9 cellular contexts compared by ENCODE assay signal in genomic region chr19:6482343-6482686, GRCh38. TPM values are rescaled to one million over a fixed set of nuclear protein-coding genes. Genes with fewer than 3 reads are reported as not detected.
DNase-seq lines count a peak whose midpoint lies in the region; ATAC-seq, FAIRE-seq and TF ChIP-seq lines count a peak whose summit lies in the region.
"Had no signal": no experiment of that assay in that cellular context is flagged by ENCODE, and none has a peak within 500 bp of the region (broad histone marks: within the 10 kb centered on the region; RNA-seq: fewer than 3 reads in every experiment).

No MANE protein-coding gene starts in this region.

- H3K4me1 ChIP-seq in K562 (replicated peaks in 1 of 2; ENCODE audit: control insufficient read depth in 2 of 2, insufficient read depth in 2 of 2, low read length in 2 of 2) (peaks cover 0 to 14% of the 10 kb centered on the region in 2 experiments; a peak in 4 of 5 replicates), thymus (ENCODE audit: control insufficient read depth, insufficient read depth, low read length) (peaks cover 3% of the 10 kb centered on the region)

- intact Hi-C loops in K562 (cut with micrococcal nuclease), result no loop called here

- H3K27ac ChIP-seq in K562 (ENCODE audit: extremely low read depth, low read depth, low read length), result no peak overlapping the region
- H3K27ac ChIP-seq in thymus (ENCODE audit: low read depth), result peak overlapping the region; percentile 74

- no peaks in the 10 kb centered on the region for H3K9me3 Mint-ChIP-seq in activated T-cell treated with anti-CD3 and anti-CD28 coated beads, Interleukin-2, amount 50 U/mL, for 4 hours
- H3K9me3 Mint-ChIP-seq: type B pancreatic cell had no signal

- peak in 1 of 2 donors; percentile 19 for ATAC-seq in activated T-cell treated with anti-CD3 and anti-CD28 coated beads, Interleukin-2, amount 50 U/mL, for 4 hours
- no peak for ATAC-seq in K562

- BruUV-seq in K562 (replicated peaks; lab: Mats Ljungman, UMichigan), result no TSS peak

- no peak for DNase-seq in activated T-cell treated with anti-CD3 and anti-CD28 coated beads, Interleukin-2, amount 50 U/mL, for 4 hours
- no peak for DNase-seq in activated T-cell treated with anti-CD3 and anti-CD28 coated beads, Interleukin-2, amount 50 U/mL, for 1 hour
- DNase-seq in K562 (ENCODE audit: extremely low read depth in 1 of 4, low spot score in 3 of 4) (no peak), HPDE6-E6E7 (ENCODE audit: extremely low spot score) (no peak), NOMO-1 treated with dmso at 0.1 percent for 144 hours (lab: John Stamatoyannopoulos, UW; ENCODE audit: unreplicated experiment) (no peak)
- DNase-seq: NCI-H2029 had no signal

- peak overlapping the region; percentile 80; the same call in 1 of the 2 replicates for H2AFZ ChIP-seq in K562 (ENCODE audit: low read depth, low read length)

- POLR2A ChIA-PET in K562 (lab: Yijun Ruan, JAX), result interaction anchor here (0.9 kb wide), 1 partner anchor 19 kb away, joined by 3 read pairs; no protein-coding TSS in a partner anchor

- H3K27me3 Mint-ChIP-seq in activated T-cell treated with anti-CD3 and anti-CD28 coated beads, Interleukin-2, amount 50 U/mL, for 4 hours (ENCODE audit: low read depth), result no peaks in the 10 kb centered on the region

- H3K36me3 ChIP-seq in K562 (ENCODE audit: control insufficient read depth, insufficient read depth, low read length), result no peaks in the 10 kb centered on the region
- no peaks in the 10 kb centered on the region for H3K36me3 ChIP-seq in thymus (ENCODE audit: control insufficient read depth, insufficient read depth)
- H3K36me3 ChIP-seq: left lung had no signal

- TF ChIP-seq POLR2A in K562 (conservative IDR thresholded peaks at IDR 0.05), result no peak

- no peak for TF ChIP-seq CTCF in K562 (IDR thresholded peaks at IDR 0.05 in 2 of 3, conservative IDR thresholded peaks at IDR 0.05 in 1 of 3; ENCODE audit: insufficient read depth in 2 of 3, low read depth in 1 of 3, low read length in 3 of 3)

- H3K79me2 ChIP-seq in K562 (ENCODE audit: control insufficient read depth, insufficient read depth, low read length), result no peaks in the 10 kb centered on the region

- H3K9ac ChIP-seq in K562 (ENCODE audit: insufficient read depth in 1 of 2, low read depth in 2 of 2, low read length in 2 of 2), result no peak overlapping the region

- peak overlapping the region; percentile 87 for H3K4me3 Mint-ChIP-seq in activated T-cell treated with anti-CD3 and anti-CD28 coated beads, Interleukin-2, amount 50 U/mL, for 4 hours
- H3K4me3 Mint-ChIP-seq: type B pancreatic cell had no signal

- no peaks in the 10 kb centered on the region for H3K9me1 ChIP-seq in K562 (ENCODE audit: control insufficient read depth, insufficient read depth, low read length)

- peaks cover 40% of the 10 kb centered on the region for H3K4me1 Mint-ChIP-seq in activated T-cell treated with anti-CD3 and anti-CD28 coated beads, Interleukin-2, amount 50 U/mL, for 4 hours (ENCODE audit: low read depth)

- no peak for TF ChIP-seq EP300 in K562 (IDR thresholded peaks at IDR 0.05; ENCODE audit: low read length)

- CTCF ChIA-PET in K562 (lab: Yijun Ruan, JAX; ENCODE audit: low intra/inter-chr PET ratio), result interaction anchor here (0.7 to 1.7 kb wide), 2 partner anchors 162 to 381 kb away, joined by 4 to 5 read pairs; no protein-coding TSS in a partner anchor

- H3K27me3 ChIP-seq in K562 (ENCODE audit: control insufficient read depth in 2 of 2, insufficient read depth in 2 of 2, low read length in 2 of 2), result no peaks in the 10 kb centered on the region
- H3K27me3 ChIP-seq in thymus (ENCODE audit: control insufficient read depth, insufficient read depth), result no peaks in the 10 kb centered on the region

- in situ Hi-C loops in K562 (cut with MboI), result no loop called here

- H3K4me3 ChIP-seq in K562 (no peak overlapping the region), thymus (ENCODE audit: low read length) (no peak overlapping the region)

- peak overlapping the region; percentile 49; the same call in 1 of the 2 replicates for H3K4me2 ChIP-seq in K562 (ENCODE audit: insufficient read depth, low read length)

- no peaks in the 10 kb centered on the region for H4K20me1 ChIP-seq in K562 (replicated peaks; ENCODE audit: control insufficient read depth, insufficient read depth, low read length)

- no peaks in the 10 kb centered on the region for H3K36me3 Mint-ChIP-seq in activated T-cell treated with anti-CD3 and anti-CD28 coated beads, Interleukin-2, amount 50 U/mL, for 4 hours (ENCODE audit: insufficient read depth)
- H3K36me3 Mint-ChIP-seq: type B pancreatic cell had no signal

- TF ChIP-seq RAD21 in K562 (CRISPR knock-in tag; conservative IDR thresholded peaks at IDR 0.05 in 1 of 2, IDR thresholded peaks at IDR 0.05 in 1 of 2), result no peak

- H3K9me3 ChIP-seq in K562 (replicated peaks; ENCODE audit: control insufficient read depth, insufficient read depth, low read depth, low read length) (no peaks in the 10 kb centered on the region), thymus (ENCODE audit: control insufficient read depth) (no peaks in the 10 kb centered on the region)
- H3K9me3 ChIP-seq: left lung had no signal

- WGBS in K562 (ENCODE audit: insufficient coverage, low coverage, missing lambda C conversion rate), result 73% methylated on average over 8 of the region's 8 CpGs
- WGBS in thymus, result 98% methylated on average over 8 of the region's 8 CpGs

- FAIRE-seq in K562 (lab: Jason Lieb, UNC), result no peak

RNA-seq across cellular contexts. Expression of gene DENND1C, which starts 0.7 kb away (rescaled TPM):
- 10 to 100 TPM; 50.9 to 59.1 (median 55.8) TPM for total RNA-seq in activated T-cell treated with anti-CD3 and anti-CD28 coated beads, Interleukin-2, amount 50 U/mL, for 4 hours
- 0.69 TPM in 2 replicates for total RNA-seq in K562 (2011; cell fraction: chromatin; rRNA removed; ENCODE audit: low replicate concordance)
- total RNA-seq in K562 (2011; cell fraction: nucleolus; rRNA removed), result 0.39 and 0.67 TPM in 2 replicates
- total RNA-seq in K562 (2011; cell fraction: nucleoplasm; rRNA removed), result 0.37 TPM in 1 of 2 replicates, not detected in the other
- total RNA-seq in K562 (2014; rRNA removed), result 0.09 and 0.16 TPM in 2 replicates
- total RNA-seq in K562 (2014; rRNA removed; fragmentation: Illumina TruSeq; extraction: Trizol), result 0.18 TPM in 1 of 2 replicates, not detected in the other
- 0.15 and 0.43 TPM in 2 replicates for total RNA-seq in K562 (2015; rRNA removed; fragmentation: Illumina TruSeq; extraction: Trizol)
- total RNA-seq in K562 (2021), result 0.49 and 0.78 TPM in 2 replicates
- polyA plus RNA-seq in K562 (2011; rRNA removed), result 0.29 and 1.1 TPM in 2 replicates
- polyA plus RNA-seq in K562 (2011; cell fraction: cytosol; rRNA removed), result 0.54 and 0.91 TPM in 2 replicates
- 2.0 and 3.1 TPM in 2 replicates for polyA plus RNA-seq in K562 (2011; cell fraction: nucleus; rRNA removed)
- 0.68 and 1.4 TPM in 2 replicates for polyA plus RNA-seq in K562 (2012)
- 0.33 and 0.34 TPM in 2 replicates for polyA plus RNA-seq in K562 (2014; fragmentation: Illumina TruSeq; extraction: Trizol)
- under 1 TPM in 1 of 2 experiments, not detected in 1; 0.03 TPM for polyA plus RNA-seq in K562 (2014; fragmentation: Nextera tagmentation; extraction: Ambion mirVana)
- 0.19 and 1.2 TPM in 2 replicates for polyA plus RNA-seq in K562 (2014; rRNA removed)
- polyA minus RNA-seq in K562 (2011; rRNA and poly(A)+ RNA removed), result 0.09 TPM in 1 of 2 replicates, not detected in the other
- not detected in 2 replicates for polyA minus RNA-seq in K562 (2011; cell fraction: cytosol; rRNA and poly(A)+ RNA removed)
- 0.27 and 0.78 TPM in 2 replicates for polyA minus RNA-seq in K562 (2011; cell fraction: nucleus; rRNA and poly(A)+ RNA removed)
- 46.6 TPM for polyA plus RNA-seq in thymus

RNA-seq across cellular contexts. Expression of gene CRB3, which starts 18.2 kb away (rescaled TPM):
- total RNA-seq in activated T-cell treated with anti-CD3 and anti-CD28 coated beads, Interleukin-2, amount 50 U/mL, for 4 hours, result 1 to 10 TPM; 1.6 to 1.8 (median 1.8) TPM
- 0.21 TPM in 1 of 2 replicates, not detected in the other for total RNA-seq in K562 (2011; cell fraction: chromatin; rRNA removed; ENCODE audit: low replicate concordance)
- total RNA-seq in K562 (2011; cell fraction: nucleolus; rRNA removed), result not detected in 2 replicates
- total RNA-seq in K562 (2011; cell fraction: nucleoplasm; rRNA removed), result not detected in 2 replicates
- total RNA-seq in K562 (2014; rRNA removed), result 0.57 TPM in 1 of 2 replicates, not detected in the other
- total RNA-seq in K562 (2014; rRNA removed; fragmentation: Illumina TruSeq; extraction: Trizol), result not detected in 2 replicates
- not detected in 2 replicates for total RNA-seq in K562 (2015; rRNA removed; fragmentation: Illumina TruSeq; extraction: Trizol)
- total RNA-seq in K562 (2021), result 0.49 and 0.65 TPM in 2 replicates
- 0.11 TPM in 1 of 2 replicates, not detected in the other for polyA plus RNA-seq in K562 (2011; rRNA removed)
- polyA plus RNA-seq in K562 (2011; cell fraction: cytosol; rRNA removed), result 0.18 TPM in 1 of 2 replicates, not detected in the other
- 0.17 TPM in 1 of 2 replicates, not detected in the other for polyA plus RNA-seq in K562 (2011; cell fraction: nucleus; rRNA removed)
- 0.13 and 0.15 TPM in 2 replicates for polyA plus RNA-seq in K562 (2012)
- not detected in 2 replicates for polyA plus RNA-seq in K562 (2014; fragmentation: Illumina TruSeq; extraction: Trizol)
- not detected for polyA plus RNA-seq in K562 (2014; fragmentation: Nextera tagmentation; extraction: Ambion mirVana)
- 0.18 TPM in 1 of 2 replicates, not detected in the other for polyA plus RNA-seq in K562 (2014; rRNA removed)
- polyA minus RNA-seq in K562 (2011; rRNA and poly(A)+ RNA removed), result not detected in 2 replicates
- not detected in 2 replicates for polyA minus RNA-seq in K562 (2011; cell fraction: cytosol; rRNA and poly(A)+ RNA removed)
- not detected in 2 replicates for polyA minus RNA-seq in K562 (2011; cell fraction: nucleus; rRNA and poly(A)+ RNA removed)
- 7.0 TPM for polyA plus RNA-seq in thymus

RNA-seq across cellular contexts. Expression of gene TUBB4A, which starts 19.8 kb away (rescaled TPM):
- 1 to 10 TPM; 4.8 to 9.2 (median 7.8) TPM for total RNA-seq in activated T-cell treated with anti-CD3 and anti-CD28 coated beads, Interleukin-2, amount 50 U/mL, for 4 hours
- 0.95 and 1.9 TPM in 2 replicates for total RNA-seq in K562 (2011; cell fraction: chromatin; rRNA removed; ENCODE audit: low replicate concordance)
- 1.3 and 1.7 TPM in 2 replicates for total RNA-seq in K562 (2011; cell fraction: nucleolus; rRNA removed)
- 1.5 and 2.5 TPM in 2 replicates for total RNA-seq in K562 (2011; cell fraction: nucleoplasm; rRNA removed)
- total RNA-seq in K562 (2014; rRNA removed) (1.0 and 1.5 TPM in 2 replicates), K562 (2014; rRNA removed; fragmentation: Illumina TruSeq; extraction: Trizol) (0.26 and 0.44 TPM in 2 replicates), K562 (2015; rRNA removed; fragmentation: Illumina TruSeq; extraction: Trizol) (0.62 and 0.68 TPM in 2 replicates), K562 (2021) (6.2 and 7.0 TPM in 2 replicates)
- polyA plus RNA-seq in K562 (2011; rRNA removed) (0.75 and 0.81 TPM in 2 replicates), K562 (2014; fragmentation: Illumina TruSeq; extraction: Trizol) (2.9 and 3.9 TPM in 2 replicates), K562 (2014; fragmentation: Nextera tagmentation; extraction: Ambion mirVana) (under 1 TPM; 0.14 to 0.15 TPM), K562 (2014; rRNA removed) (1.7 TPM in 2 replicates), thymus (1.1 TPM)
- 2.2 and 3.2 TPM in 2 replicates for polyA plus RNA-seq in K562 (2011; cell fraction: cytosol; rRNA removed)
- polyA plus RNA-seq in K562 (2011; cell fraction: nucleus; rRNA removed), result 0.86 and 1.5 TPM in 2 replicates
- polyA plus RNA-seq in K562 (2012), result 5.6 and 11.4 TPM in 2 replicates
- polyA minus RNA-seq in K562 (2011; rRNA and poly(A)+ RNA removed), result 0.51 and 1.4 TPM in 2 replicates
- 8.2 and 9.8 TPM in 2 replicates for polyA minus RNA-seq in K562 (2011; cell fraction: cytosol; rRNA and poly(A)+ RNA removed)
- 0.81 and 2.2 TPM in 2 replicates for polyA minus RNA-seq in K562 (2011; cell fraction: nucleus; rRNA and poly(A)+ RNA removed)

RNA-seq across cellular contexts. Expression of gene SLC25A23, which starts 22.7 kb away (rescaled TPM):
- 10 to 100 TPM; 10.5 to 12.4 (median 11.9) TPM for total RNA-seq in activated T-cell treated with anti-CD3 and anti-CD28 coated beads, Interleukin-2, amount 50 U/mL, for 4 hours
- total RNA-seq in K562 (2011; cell fraction: chromatin; rRNA removed; ENCODE audit: low replicate concordance), result 29.1 and 59.8 TPM in 2 replicates
- 30.5 and 33.7 TPM in 2 replicates for total RNA-seq in K562 (2011; cell fraction: nucleolus; rRNA removed)
- 23.0 and 27.6 TPM in 2 replicates for total RNA-seq in K562 (2011; cell fraction: nucleoplasm; rRNA removed)
- total RNA-seq in K562 (2014; rRNA removed), result 40.4 and 57.2 TPM in 2 replicates
- total RNA-seq in K562 (2014; rRNA removed; fragmentation: Illumina TruSeq; extraction: Trizol), result 26.2 and 26.6 TPM in 2 replicates
- 25.8 and 26.0 TPM in 2 replicates for total RNA-seq in K562 (2015; rRNA removed; fragmentation: Illumina TruSeq; extraction: Trizol)
- total RNA-seq in K562 (2021), result 72.0 and 75.1 TPM in 2 replicates
- 18.7 and 20.9 TPM in 2 replicates for polyA plus RNA-seq in K562 (2011; rRNA removed)
- 26.3 and 40.4 TPM in 2 replicates for polyA plus RNA-seq in K562 (2011; cell fraction: cytosol; rRNA removed)
- 29.0 and 43.3 TPM in 2 replicates for polyA plus RNA-seq in K562 (2011; cell fraction: nucleus; rRNA removed)
- polyA plus RNA-seq in K562 (2012), result 50.5 and 59.9 TPM in 2 replicates
- polyA plus RNA-seq in K562 (2014; fragmentation: Illumina TruSeq; extraction: Trizol), result 64.3 and 70.5 TPM in 2 replicates
- polyA plus RNA-seq in K562 (2014; fragmentation: Nextera tagmentation; extraction: Ambion mirVana), result 1 to 10 TPM; 6.1 to 6.5 TPM
- polyA plus RNA-seq in K562 (2014; rRNA removed), result 44.3 and 47.5 TPM in 2 replicates
- 11.8 and 15.9 TPM in 2 replicates for polyA minus RNA-seq in K562 (2011; rRNA and poly(A)+ RNA removed)
- 43.9 and 56.2 TPM in 2 replicates for polyA minus RNA-seq in K562 (2011; cell fraction: cytosol; rRNA and poly(A)+ RNA removed)
- polyA minus RNA-seq in K562 (2011; cell fraction: nucleus; rRNA and poly(A)+ RNA removed), result 8.1 and 11.1 TPM in 2 replicates
- polyA plus RNA-seq in thymus, result 8.8 TPM

RNA-seq across cellular contexts. Expression of gene TNFSF9, which starts 48.5 kb away (rescaled TPM):
- 1 to 10 TPM; 3.5 to 7.4 (median 3.8) TPM for total RNA-seq in activated T-cell treated with anti-CD3 and anti-CD28 coated beads, Interleukin-2, amount 50 U/mL, for 4 hours
- total RNA-seq in K562 (2011; cell fraction: chromatin; rRNA removed; ENCODE audit: low replicate concordance), result 5.5 and 15.4 TPM in 2 replicates
- 19.5 and 27.3 TPM in 2 replicates for total RNA-seq in K562 (2011; cell fraction: nucleolus; rRNA removed)
- 20.7 and 24.7 TPM in 2 replicates for total RNA-seq in K562 (2011; cell fraction: nucleoplasm; rRNA removed)
- total RNA-seq in K562 (2014; rRNA removed) (13.8 and 17.7 TPM in 2 replicates), K562 (2014; rRNA removed; fragmentation: Illumina TruSeq; extraction: Trizol) (6.5 TPM in 2 replicates), K562 (2015; rRNA removed; fragmentation: Illumina TruSeq; extraction: Trizol) (6.2 and 7.6 TPM in 2 replicates), K562 (2021) (17.9 and 18.9 TPM in 2 replicates)
- polyA plus RNA-seq in K562 (2011; rRNA removed) (15.1 and 19.2 TPM in 2 replicates), K562 (2014; fragmentation: Illumina TruSeq; extraction: Trizol) (4.7 and 6.4 TPM in 2 replicates), K562 (2014; fragmentation: Nextera tagmentation; extraction: Ambion mirVana) (1 to 10 TPM; 1.4 to 2.1 TPM), K562 (2014; rRNA removed) (9.8 and 11.9 TPM in 2 replicates), thymus (2.9 TPM)
- polyA plus RNA-seq in K562 (2011; cell fraction: cytosol; rRNA removed), result 20.1 and 36.9 TPM in 2 replicates
- 11.4 and 12.1 TPM in 2 replicates for polyA plus RNA-seq in K562 (2011; cell fraction: nucleus; rRNA removed)
- 14.1 and 19.0 TPM in 2 replicates for polyA plus RNA-seq in K562 (2012)
- 5.3 and 5.5 TPM in 2 replicates for polyA minus RNA-seq in K562 (2011; rRNA and poly(A)+ RNA removed)
- 11.5 and 17.7 TPM in 2 replicates for polyA minus RNA-seq in K562 (2011; cell fraction: cytosol; rRNA and poly(A)+ RNA removed)
- polyA minus RNA-seq in K562 (2011; cell fraction: nucleus; rRNA and poly(A)+ RNA removed), result 5.0 and 6.9 TPM in 2 replicates

Comparison
In these comparisons a context has a peak if more than half of its experiments do, and no peak if none do; other contexts are left out.
1. RNA of gene DENND1C, which starts 0.7 kb away (total RNA-seq): 50.9 to 59.1 TPM in activated T-cell treated with anti-CD3 and anti-CD28 coated beads, Interleukin-2, amount 50 U/mL, for 4 hours; 0.09 to 0.78 TPM in K562; every median in the first group is over 10 times any median in the second.